In the genomic region with DNA sequence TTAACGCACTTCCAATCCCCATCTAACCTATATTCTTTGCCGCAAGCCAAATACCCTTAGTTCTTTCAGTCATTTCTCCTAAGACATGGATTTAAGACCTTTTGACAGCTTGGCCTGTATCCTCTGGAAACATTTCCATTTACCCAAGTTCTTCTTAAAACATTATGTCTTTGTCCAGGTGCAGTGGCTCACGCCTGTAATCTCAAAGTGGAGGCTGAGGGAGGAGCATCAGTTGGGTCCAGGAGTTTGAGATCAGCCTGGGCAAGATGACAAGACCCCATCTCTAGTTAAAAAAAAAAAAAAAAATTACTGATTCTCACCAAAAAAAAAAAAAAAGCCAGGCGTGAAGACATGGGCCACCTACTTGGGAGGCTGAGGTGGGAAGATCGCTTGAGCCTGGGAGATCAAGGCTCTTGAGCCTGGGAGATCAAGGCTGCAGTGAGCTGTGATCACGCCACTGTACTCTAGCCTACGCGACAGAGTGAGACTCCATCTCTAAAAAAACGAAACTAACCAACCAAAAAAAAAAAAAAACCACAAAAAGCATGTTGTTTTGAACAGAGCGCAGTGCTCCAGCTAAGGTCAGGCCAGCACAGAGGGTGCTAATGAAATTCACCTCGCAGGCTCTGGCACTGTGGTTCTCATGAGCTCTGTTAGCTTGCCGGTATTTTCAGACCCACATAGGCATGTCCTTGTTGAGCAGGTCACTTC, we compare ENCODE assay signal across 1 cellular context.
TF ChIP-seq lines count a peak whose summit lies in the region.

No MANE protein-coding gene starts in this region.

TF ChIP-seq in H1, 55 proteins besides CTCF, POLR2A, EP300 and RAD21:
- TF ChIP-seq BRCA1 (IDR thresholded peaks at IDR 0.05; ENCODE audit: low read depth, low read length) = no peak
- TF ChIP-seq PHF8 (conservative IDR thresholded peaks at IDR 0.05; ENCODE audit: low read depth, low read length) = no peak
- TF ChIP-seq ASH2L (IDR thresholded peaks at IDR 0.05; ENCODE audit: low read length) = no peak
- TF ChIP-seq CBX8 (IDR thresholded peaks at IDR 0.05; ENCODE audit: borderline replicate concordance, low read depth, low read length) = no peak
- TF ChIP-seq, protein P1, sequence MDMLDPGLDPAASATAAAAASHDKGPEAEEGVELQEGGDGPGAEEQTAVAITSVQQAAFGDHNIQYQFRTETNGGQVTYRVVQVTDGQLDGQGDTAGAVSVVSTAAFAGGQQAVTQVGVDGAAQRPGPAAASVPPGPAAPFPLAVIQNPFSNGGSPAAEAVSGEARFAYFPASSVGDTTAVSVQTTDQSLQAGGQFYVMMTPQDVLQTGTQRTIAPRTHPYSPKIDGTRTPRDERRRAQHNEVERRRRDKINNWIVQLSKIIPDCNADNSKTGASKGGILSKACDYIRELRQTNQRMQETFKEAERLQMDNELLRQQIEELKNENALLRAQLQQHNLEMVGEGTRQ (IDR thresholded peaks at IDR 0.05; ENCODE audit: low read length) = no peak
- no peak for TF ChIP-seq SP1 (IDR thresholded peaks at IDR 0.05; ENCODE audit: low read depth, low read length)
- no peak for TF ChIP-seq SAP30 (IDR thresholded peaks at IDR 0.05; ENCODE audit: insufficient read depth, insufficient replicate concordance, low read length)
- no peak for TF ChIP-seq CHD1 (IDR thresholded peaks at IDR 0.05; ENCODE audit: low read depth, low read length)
- no peak for TF ChIP-seq TCF12 (IDR thresholded peaks at IDR 0.05; ENCODE audit: low read depth, low read length)
- no peak for TF ChIP-seq KDM5A (IDR thresholded peaks at IDR 0.05; ENCODE audit: low read length)
